ENCODE assay signal across 1 cellular context in genomic region chr6:41966214-41966920, GRCh38.
TF ChIP-seq lines count a peak whose summit lies in the region.

No MANE protein-coding gene starts in this region.

TF ChIP-seq in endothelial cell of umbilical vein, 7 proteins besides CTCF, POLR2A, EP300 and RAD21:
- TF ChIP-seq MAX (IDR thresholded peaks at IDR 0.05; ENCODE audit: insufficient read depth, insufficient read length) (no peak), FOS (IDR thresholded peaks at IDR 0.05; ENCODE audit: borderline replicate concordance, insufficient read depth, low read length) (no peak), EZH2 (IDR thresholded peaks at IDR 0.05; ENCODE audit: borderline replicate concordance, low read depth, low read length, severe bottlenecking) (no peak), MYC (IDR thresholded peaks at IDR 0.05; ENCODE audit: low read depth, low read length) (no peak), JUN (IDR thresholded peaks at IDR 0.05; ENCODE audit: borderline replicate concordance, insufficient read depth, insufficient read length, low read depth) (no peak)
